ENCODE assay signal across 18 cellular contexts in genomic region chr21:39021475-39021832, GRCh38.
DNase-seq lines count a peak whose midpoint lies in the region; ATAC-seq and TF ChIP-seq lines count a peak whose summit lies in the region.
"Had no signal": no experiment of that assay in that cellular context is flagged by ENCODE, and none has a peak within 500 bp of the region (broad histone marks: within the 10 kb centered on the region; RNA-seq: fewer than 3 reads in every experiment).

No MANE protein-coding gene starts in this region.

- H2BK20ac ChIP-seq in H9 (ENCODE audit: low read depth, low read length, poor library complexity, severe bottlenecking): no peak overlapping the region

- no peak overlapping the region for H3K4me2 ChIP-seq in H9 (ENCODE audit: insufficient read depth, insufficient read length, low read length)
- peak overlapping the region; percentile 58 for H3K4me2 ChIP-seq in mammary epithelial cell (ENCODE audit: insufficient read depth, low read depth, low read length)
- H3K4me2 ChIP-seq: KMS-11 had no signal

- DNase-seq in H9 (no peak), mammary epithelial cell (no peak), lower lobe of right lung (no peak), tibial nerve (ENCODE audit: low spot score in 2 of 2) (no peak), psoas muscle (no peak), gastrocnemius medialis (no peak), NCI-H2081 (lab: John Stamatoyannopoulos, UW) (no peak)
- no peak for DNase-seq in activated effector memory CD4-positive, alpha-beta T cell treated with Interleukin-2 at 50 U/mL for 16 hours
- DNase-seq: activated CD4-positive, alpha-beta T cell treated with anti-CD3 and anti-CD28 coated beads for 1 hour; activated gamma-delta T cell treated with Interleukin-2 at 50 U/mL for 16 hours; naive B cell; NCI-H1105 treated with DMSO at 0.1 percent for 48 hours; NCI-H345; SIG-M5; stimulated activated CD4-positive, alpha-beta T cell treated with anti-CD3 and anti-CD28 coated beads, Interleukin-4, amount 100 ng/mL, for 24 hours had no signal

- H2AFZ ChIP-seq in H9 (ENCODE audit: low read length): no peak overlapping the region
- H2AFZ ChIP-seq in mammary epithelial cell (ENCODE audit: low read depth, low read length): peak overlapping the region; percentile 81

- no peaks in the 10 kb centered on the region for H3K79me1 ChIP-seq in H9 (ENCODE audit: insufficient read depth, low read depth, low read length, poor library complexity, severe bottlenecking)

- H2BK5ac ChIP-seq in H9 (ENCODE audit: insufficient read length, low read length): no peak overlapping the region

- H3K4me3 Mint-ChIP-seq in H9: no peak overlapping the region
- H3K4me3 Mint-ChIP-seq: B cell; naive B cell; T-helper 2 cell treated with Interferon-gamma antibody and Interleukin-4, amounts not matched to agents 5 μg/mL and 100 μg/mL, for 36 hours had no signal

- WGBS in H9 (ENCODE audit: extremely low coverage, insufficient read length, low lambda C conversion rate): no CpG with 5 or more reads among the region's 7 CpGs
- WGBS in mammary epithelial cell (ENCODE audit: low coverage, missing lambda C conversion rate): 64% methylated on average over 1 of the region's 7 CpGs
- WGBS in tibial nerve, 2 donors: 69 to 79% methylated on average over 7 of the region's 7 CpGs
- 84 to 90% (median 89%) methylated on average over 6 to 7 of the region's 7 CpGs for WGBS in psoas muscle, 3 donors

- no peak overlapping the region for H3K4me3 ChIP-seq in mammary epithelial cell (replicated peaks in 1 of 3; ENCODE audit: insufficient read depth in 1 of 3, low read depth in 2 of 3, low read length in 3 of 3)
- H3K4me3 ChIP-seq in lower lobe of right lung: no peak overlapping the region
- no peak overlapping the region for H3K4me3 ChIP-seq in tibial nerve
- H3K4me3 ChIP-seq in psoas muscle: no peak overlapping the region
- H3K4me3 ChIP-seq in gastrocnemius medialis: no peak overlapping the region

- H3K4ac ChIP-seq in H9 (ENCODE audit: low read depth, low read length): no peak overlapping the region

- CTCF ChIA-PET in mammary epithelial cell (lab: Charles Lee; ENCODE audit: low non-redundant PET): no interaction called here

- peaks cover 5 to 7% of the 10 kb centered on the region in 2 experiments; a peak in 4 of 5 replicates for H3K9me3 Mint-ChIP-seq in H9

- intact Hi-C loops in mammary epithelial cell (cut with micrococcal nuclease): loop anchor here (2.0 kb wide), 2 partner anchors 27 to 29 kb away; no protein-coding TSS in a partner anchor
- intact Hi-C loops in lower lobe of right lung (cut with DNase I): no loop called here
- intact Hi-C loops in psoas muscle (cut with DNase I): loop anchor here in 1 of 2 donors (10.0 kb wide), 1 partner anchor 287 kb away; no protein-coding TSS in a partner anchor
- intact Hi-C loops in gastrocnemius medialis (cut with DNase I; ENCODE audit: low total_unique reads): loop anchor here (5.0 kb wide), 2 partner anchors 106 to 284 kb away; no protein-coding TSS in a partner anchor

- no peak overlapping the region for H4K5ac ChIP-seq in H9 (ENCODE audit: insufficient read length, low read depth, low read length)

- H3K27ac Mint-ChIP-seq in H9: no peak overlapping the region
- H3K27ac Mint-ChIP-seq: B cell had no signal

- H3K27ac ChIP-seq in H9 (ENCODE audit: insufficient read length, low read depth, low read length) (no peak overlapping the region), mammary epithelial cell (ENCODE audit: insufficient read depth, low read depth, low read length) (peak overlapping the region; percentile 54), lower lobe of right lung (peak overlapping the region; percentile 66), tibial nerve (peak overlapping the region in 3 of 4 donors; percentile 25 to 71 (median 53)), psoas muscle (no peak overlapping the region), gastrocnemius medialis (peak overlapping the region in 2 of 4 donors; percentile 22 to 67)
- H3K27ac ChIP-seq: KMS-11 had no signal

- no peak overlapping the region for H4K91ac ChIP-seq in H9 (ENCODE audit: insufficient read length, low read depth, low read length)

- H2BK120ac ChIP-seq in H9 (ENCODE audit: low read depth, low read length, poor library complexity, severe bottlenecking): no peak overlapping the region

- BruUV-seq in mammary epithelial cell (replicated peaks; lab: Mats Ljungman, UMichigan): TSS peak; percentile 73

- H3K4me1 Mint-ChIP-seq in H9: peaks cover 21 to 30% of the 10 kb centered on the region in 2 experiments

- ATAC-seq in lower lobe of right lung: peak in 1 of 2 donors; percentile 1
- no peak for ATAC-seq in psoas muscle
- ATAC-seq in gastrocnemius medialis: no peak

- H3K27me3 Mint-ChIP-seq in H9 (ENCODE audit: low read depth): peaks cover 1% of the 10 kb centered on the region; the same call in 1 of the 2 replicates

- TF ChIP-seq CTCF in H9 (conservative IDR thresholded peaks at IDR 0.05): no peak
- no peak for TF ChIP-seq CTCF in mammary epithelial cell (conservative IDR thresholded peaks at IDR 0.05 in 1 of 2, IDR thresholded peaks at IDR 0.05 in 1 of 2; ENCODE audit: extremely low read depth in 1 of 2, insufficient read depth in 1 of 2, low read depth in 1 of 2, low read length in 2 of 2)
- TF ChIP-seq CTCF in lower lobe of right lung (IDR thresholded peaks at IDR 0.05): no peak
- TF ChIP-seq CTCF in tibial nerve (IDR thresholded peaks at IDR 0.05): no peak
- TF ChIP-seq CTCF in psoas muscle (IDR thresholded peaks at IDR 0.05): no peak
- no peak for TF ChIP-seq CTCF in gastrocnemius medialis (IDR thresholded peaks at IDR 0.05 in 4 of 5, conservative IDR thresholded peaks at IDR 0.05 in 1 of 5)

- no peak overlapping the region for H3K9ac ChIP-seq in H9 (ENCODE audit: extremely low read depth, insufficient read length, low read length)
- H3K9ac ChIP-seq in mammary epithelial cell (ENCODE audit: insufficient read depth, low read length): no peak overlapping the region
- H3K9ac ChIP-seq: KMS-11 had no signal

- no peaks in the 10 kb centered on the region for H3K9me3 ChIP-seq in H9 (ENCODE audit: control insufficient read depth, low read depth, low read length)
- no peaks in the 10 kb centered on the region for H3K9me3 ChIP-seq in mammary epithelial cell (replicated peaks; ENCODE audit: insufficient read depth, low read length)
- peaks cover 6% of the 10 kb centered on the region for H3K9me3 ChIP-seq in lower lobe of right lung
- peaks cover 0 to 6% (median 0%) of the 10 kb centered on the region in 4 donors for H3K9me3 ChIP-seq in tibial nerve
- no peaks in the 10 kb centered on the region for H3K9me3 ChIP-seq in psoas muscle
- H3K9me3 ChIP-seq in gastrocnemius medialis: no peaks in the 10 kb centered on the region

- H2BK12ac ChIP-seq in H9 (ENCODE audit: insufficient read length, low read depth, low read length): no peak overlapping the region

- peaks cover 0 to 11% (median 0%) of the 10 kb centered on the region in 3 experiments; a peak in 3 of 7 replicates for H3K36me3 Mint-ChIP-seq in H9 (ENCODE audit: insufficient read depth in 1 of 3, low read depth in 3 of 3)

- dilution Hi-C loops in mammary epithelial cell (cut with HindIII; ENCODE audit: low sequenced_read_pairs): no loop called here

- H3K36me3 ChIP-seq in mammary epithelial cell (ENCODE audit: insufficient read depth, low read length) (no peaks in the 10 kb centered on the region), lower lobe of right lung (no peaks in the 10 kb centered on the region), tibial nerve (no peaks in the 10 kb centered on the region), psoas muscle (ENCODE audit: insufficient read depth in 1 of 2, low read depth in 1 of 2) (no peaks in the 10 kb centered on the region), gastrocnemius medialis (no peaks in the 10 kb centered on the region)

- H3K79me2 ChIP-seq in H9 (ENCODE audit: insufficient read depth, low read length) (no peaks in the 10 kb centered on the region), mammary epithelial cell (ENCODE audit: insufficient read depth, low read length) (no peaks in the 10 kb centered on the region)

- no peak overlapping the region for H3K23ac ChIP-seq in H9 (ENCODE audit: insufficient read length, low read depth, low read length)

- in situ Hi-C loops in mammary epithelial cell (cut with MboI; ENCODE audit: low sequenced_read_pairs in 2 of 2) (no loop called here), gastrocnemius medialis (cut with MboI; ENCODE audit: low sequenced_read_pairs in 4 of 4) (loop anchor here in 1 of 4 donors (25.0 kb wide), 1 partner anchor 91 kb away; no protein-coding TSS in a partner anchor)

- H3K4me1 ChIP-seq in H9 (ENCODE audit: insufficient read depth, low read length) (no peaks in the 10 kb centered on the region; the same call in 1 of the 2 replicates), mammary epithelial cell (ENCODE audit: insufficient read depth, low read length) (peaks cover 32% of the 10 kb centered on the region), lower lobe of right lung (peaks cover 37% of the 10 kb centered on the region), tibial nerve (peaks cover 0 to 35% (median 9%) of the 10 kb centered on the region in 4 donors), psoas muscle (peaks cover 15% of the 10 kb centered on the region), gastrocnemius medialis (peaks cover 10 to 14% of the 10 kb centered on the region in 2 donors)

- no peaks in the 10 kb centered on the region for H3K23me2 ChIP-seq in H9 (ENCODE audit: insufficient read length, low read depth, low read length, poor library complexity, severe bottlenecking)

- no peak overlapping the region for H3T11ph ChIP-seq in H9 (ENCODE audit: low read length)

- no peak for TF ChIP-seq EP300 in tibial nerve (IDR thresholded peaks at IDR 0.05)

- peak overlapping the region; percentile 24 for H3K18ac ChIP-seq in H9 (ENCODE audit: insufficient read length, low read depth, low read length)

- H4K20me1 ChIP-seq in H9 (ENCODE audit: control insufficient read depth, insufficient read depth, insufficient read length) (no peaks in the 10 kb centered on the region), mammary epithelial cell (ENCODE audit: insufficient read depth, low read length) (no peaks in the 10 kb centered on the region)

- no peak overlapping the region for H2AK5ac ChIP-seq in H9 (ENCODE audit: insufficient read length, low read length)

- TF ChIP-seq POLR2A in tibial nerve (IDR thresholded peaks at IDR 0.05): no peak
- no peak for TF ChIP-seq POLR2A in gastrocnemius medialis (IDR thresholded peaks at IDR 0.05)

- H3K27me3 ChIP-seq in H9 (ENCODE audit: insufficient read depth, low read length): no peaks in the 10 kb centered on the region
- no peaks in the 10 kb centered on the region for H3K27me3 ChIP-seq in mammary epithelial cell (ENCODE audit: insufficient read depth, low read length)
- no peaks in the 10 kb centered on the region for H3K27me3 ChIP-seq in lower lobe of right lung (ENCODE audit: low read depth)
- H3K27me3 ChIP-seq in tibial nerve: no peaks in the 10 kb centered on the region
- H3K27me3 ChIP-seq in psoas muscle (ENCODE audit: insufficient read depth in 3 of 3, low read length in 2 of 3): no peaks in the 10 kb centered on the region
- H3K27me3 ChIP-seq in gastrocnemius medialis: no peaks in the 10 kb centered on the region

- no peak overlapping the region; the same call in 1 of the 2 replicates for H3K14ac ChIP-seq in H9 (ENCODE audit: insufficient read depth, low read length)

- no peak overlapping the region for H3K56ac ChIP-seq in H9 (ENCODE audit: insufficient read length, low read depth, low read length)

- H4K8ac ChIP-seq in H9 (replicated peaks; ENCODE audit: insufficient read length, low read depth, low read length): no peak overlapping the region

- no peak overlapping the region for H2BK15ac ChIP-seq in H9 (ENCODE audit: low read depth, low read length)

Comparison
In these comparisons a context has a peak if more than half of its experiments do, and no peak if none do; other contexts are left out.
1. H3K27ac ChIP-seq: peak in mammary epithelial cell (single experiment), lower lobe of right lung (single experiment) and tibial nerve (3 of 4); none in H9 (single experiment) and psoas muscle (single experiment).